ENCODE assay signal across 22 cellular contexts in the genomic region with DNA sequence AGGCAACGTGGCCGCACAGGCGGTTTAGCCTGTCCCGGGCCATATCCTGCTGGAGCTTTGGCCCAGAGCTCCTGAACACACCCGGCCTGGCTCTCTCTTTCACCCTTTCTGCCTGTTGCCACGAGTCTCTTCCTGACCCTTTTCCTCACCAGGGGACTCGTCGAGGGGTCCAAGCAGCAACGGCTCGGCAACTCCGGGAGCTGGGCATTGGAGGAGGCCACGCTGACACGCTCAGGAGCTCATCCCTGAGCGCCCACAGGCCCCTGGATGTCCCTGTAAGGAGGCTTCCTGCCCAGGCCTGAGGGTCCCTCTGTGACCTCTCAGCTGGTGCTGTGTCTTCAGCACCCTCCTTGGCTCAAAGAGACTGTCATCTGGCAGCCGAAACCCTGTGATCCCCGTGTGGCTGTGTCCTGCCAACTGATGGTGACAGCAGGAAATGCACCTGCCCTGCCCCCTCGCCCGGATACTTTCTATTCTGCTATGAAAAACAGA.
DNase-seq lines count a peak whose midpoint lies in the region; ATAC-seq and TF ChIP-seq lines count a peak whose summit lies in the region.
"Had no signal": no experiment of that assay in that cellular context is flagged by ENCODE, and none has a peak within 500 bp of the region (broad histone marks: within the 10 kb centered on the region; RNA-seq: fewer than 3 reads in every experiment).

No MANE protein-coding gene starts in this region.

- H2AFZ ChIP-seq in GM23338: no peak overlapping the region

- H3K4me1 Mint-ChIP-seq in activated naive CD4-positive, alpha-beta T cell treated with anti-CD3 and anti-CD28 coated beads for 36 hours (ENCODE audit: low read depth): peaks cover 4% of the 10 kb centered on the region
- H3K4me1 Mint-ChIP-seq in GM23338: no peaks in the 10 kb centered on the region; the same call in 2 of the 3 replicates
- H3K4me1 Mint-ChIP-seq: activated T-helper 17 cell treated with anti-CD3 and anti-CD28 coated beads, Interleukin-2, amount 50 U/mL, for 72 hours; WTC11 had no signal

- peaks cover 5% of the 10 kb centered on the region for H3K36me3 Mint-ChIP-seq in activated naive CD4-positive, alpha-beta T cell treated with anti-CD3 and anti-CD28 coated beads for 36 hours (ENCODE audit: low read depth)
- no peaks in the 10 kb centered on the region; the same call in 2 of the 3 replicates for H3K36me3 Mint-ChIP-seq in GM23338 (ENCODE audit: low read depth)

- H3K4me1 ChIP-seq in GM23338 (ENCODE audit: insufficient read depth) (no peaks in the 10 kb centered on the region; the same call in 1 of the 2 replicates), rectal smooth muscle tissue (ENCODE audit: control insufficient read depth, insufficient read depth, low read length) (peaks cover 2% of the 10 kb centered on the region), breast epithelium (no peaks in the 10 kb centered on the region)
- H3K4me1 ChIP-seq: pancreas, SJCRH30 had no signal

- H3K27ac Mint-ChIP-seq in activated naive CD4-positive, alpha-beta T cell treated with anti-CD3 and anti-CD28 coated beads for 36 hours: no peak overlapping the region
- peak overlapping the region; percentile 50; the same call in 1 of the 2 replicates for H3K27ac Mint-ChIP-seq in GM23338
- H3K27ac Mint-ChIP-seq: activated T-helper 17 cell treated with anti-CD3 and anti-CD28 coated beads, Interleukin-2, amount 50 U/mL, for 72 hours; T-helper 1 cell treated with Interleukin-12 subunit alpha and Interleukin-12 subunit beta and Interleukin-4 antibody, amounts not matched to agents 30 μg/mL and 1 μg/mL, for 36 hours; WTC11 had no signal

- no peak overlapping the region for H3K27ac ChIP-seq in GM23338 (ENCODE audit: low read depth)
- H3K27ac ChIP-seq in cingulate gyrus (ENCODE audit: low read depth, low read length): peak overlapping the region; percentile 83
- peak overlapping the region; percentile 14 for H3K27ac ChIP-seq in rectal smooth muscle tissue (ENCODE audit: low read depth, low read length)
- H3K27ac ChIP-seq in breast epithelium: no peak overlapping the region
- H3K27ac ChIP-seq: KMS-11, pancreas, SJCRH30, thoracic aorta had no signal

- TF ChIP-seq POLR2A in breast epithelium (IDR thresholded peaks at IDR 0.05): no peak

- CTCF ChIA-PET in activated naive CD4-positive, alpha-beta T cell treated with anti-CD3 and anti-CD28 coated beads for 36 hours (lab: Charles Lee): no interaction called here

- no peaks in the 10 kb centered on the region for H3K27me3 ChIP-seq in GM23338 (ENCODE audit: insufficient read depth)
- H3K27me3 ChIP-seq in rectal smooth muscle tissue (ENCODE audit: control insufficient read depth, insufficient read depth, low read length): peaks cover 3% of the 10 kb centered on the region
- no peaks in the 10 kb centered on the region for H3K27me3 ChIP-seq in breast epithelium
- H3K27me3 ChIP-seq: pancreas had no signal

- no peaks in the 10 kb centered on the region for H3K9me2 ChIP-seq in GM23338 (ENCODE audit: insufficient read depth)

- H3K9me3 ChIP-seq in breast epithelium: no peaks in the 10 kb centered on the region
- H3K9me3 ChIP-seq: pancreas, SJCRH30, thoracic aorta had no signal

- H3K4me3 ChIP-seq in GM23338 (no peak overlapping the region), rectal smooth muscle tissue (ENCODE audit: low read length) (no peak overlapping the region), breast epithelium (no peak overlapping the region)
- H3K4me3 ChIP-seq: pancreas, SJCRH30, thoracic aorta had no signal

- H3K4me3 Mint-ChIP-seq in activated naive CD4-positive, alpha-beta T cell treated with anti-CD3 and anti-CD28 coated beads for 36 hours: no peak overlapping the region
- H3K4me3 Mint-ChIP-seq in GM23338: no peak overlapping the region
- H3K4me3 Mint-ChIP-seq: activated T-helper 17 cell treated with anti-CD3 and anti-CD28 coated beads, Interleukin-2, amount 50 U/mL, for 72 hours; T-helper 1 cell treated with Interleukin-12 subunit alpha and Interleukin-12 subunit beta and Interleukin-4 antibody, amounts not matched to agents 30 μg/mL and 1 μg/mL, for 36 hours; WTC11 had no signal

- ATAC-seq in GM23338: peak; percentile 36; the same call in 1 of the 3 replicates
- ATAC-seq: activated T-helper 17 cell treated with anti-CD3 and anti-CD28 coated beads, Interleukin-2, amount 50 U/mL, for 72 hours; esophagus mucosa; pancreas had no signal

- peak; percentile 47 for DNase-seq in activated naive CD4-positive, alpha-beta T cell treated with anti-CD3 and anti-CD28 coated beads for 36 hours
- DNase-seq in activated naive CD4-positive, alpha-beta T cell treated with anti-CD3 and anti-CD28 coated beads, Interleukin-2, amount 50 U/mL, for 16 hours: no peak
- DNase-seq in GM23338 (ENCODE audit: low spot score): no peak
- no peak for DNase-seq in breast epithelium (ENCODE audit: low spot score in 2 of 2)
- DNase-seq in amygdala (lab: John Stamatoyannopoulos, UW): no peak
- no peak for DNase-seq in T-helper 9 cell
- DNase-seq: activated CD8-positive, alpha-beta memory T cell treated with anti-CD3 and anti-CD28 coated beads for 24 hours; C1 segment of cervical spinal cord; Calu3; central memory CD4-positive, alpha-beta T cell; effector CD8-positive, alpha-beta T cell; NCI-H187 treated with DMSO at 0.1 percent for 48 hours; pancreas; SJCRH30 had no signal

- no peak overlapping the region for H3K4me2 ChIP-seq in GM23338
- H3K4me2 ChIP-seq: KMS-11 had no signal

- no peaks in the 10 kb centered on the region for H3K79me2 ChIP-seq in GM23338 (replicated peaks; ENCODE audit: insufficient read depth)

- no peaks in the 10 kb centered on the region for H3K27me3 Mint-ChIP-seq in activated naive CD4-positive, alpha-beta T cell treated with anti-CD3 and anti-CD28 coated beads for 36 hours (ENCODE audit: low read depth)
- no peaks in the 10 kb centered on the region for H3K27me3 Mint-ChIP-seq in GM23338 (ENCODE audit: insufficient read depth, low read depth, poor library complexity)
- H3K27me3 Mint-ChIP-seq: activated T-helper 17 cell treated with anti-CD3 and anti-CD28 coated beads, Interleukin-2, amount 50 U/mL, for 72 hours had no signal

- H3K9ac ChIP-seq in rectal smooth muscle tissue (ENCODE audit: low read length): no peak overlapping the region
- H3K9ac ChIP-seq: KMS-11 had no signal

- H3F3A ChIP-seq in GM23338 (replicated peaks; ENCODE audit: low read depth): no peaks in the 10 kb centered on the region

- no peaks in the 10 kb centered on the region for H3K9me3 Mint-ChIP-seq in activated naive CD4-positive, alpha-beta T cell treated with anti-CD3 and anti-CD28 coated beads for 36 hours
- H3K9me3 Mint-ChIP-seq in GM23338: no peaks in the 10 kb centered on the region
- H3K9me3 Mint-ChIP-seq: activated T-helper 17 cell treated with anti-CD3 and anti-CD28 coated beads, Interleukin-2, amount 50 U/mL, for 72 hours; T-helper 1 cell treated with Interleukin-12 subunit alpha and Interleukin-12 subunit beta and Interleukin-4 antibody, amounts not matched to agents 30 μg/mL and 1 μg/mL, for 36 hours had no signal

- intact Hi-C loops in activated naive CD4-positive, alpha-beta T cell treated with anti-CD3 and anti-CD28 coated beads for 36 hours (cut with micrococcal nuclease): no loop called here
- intact Hi-C loops in breast epithelium (cut with DNase I; ENCODE audit: low total_unique reads): no loop called here

- H4K20me1 ChIP-seq in GM23338 (replicated peaks; ENCODE audit: insufficient read depth): no peaks in the 10 kb centered on the region; the same call in 1 of the 2 replicates

- TF ChIP-seq CTCF in GM23338 (conservative IDR thresholded peaks at IDR 0.05; ENCODE audit: low read depth in 2 of 2) (peak; percentile 13 to 21; a peak in 1 of 4 replicates), breast epithelium (IDR thresholded peaks at IDR 0.05) (no peak)

- H3K36me3 ChIP-seq in GM23338 (ENCODE audit: insufficient read depth) (no peaks in the 10 kb centered on the region; the same call in 1 of the 2 replicates), rectal smooth muscle tissue (ENCODE audit: control insufficient read depth, insufficient read depth, low read length) (no peaks in the 10 kb centered on the region), breast epithelium (no peaks in the 10 kb centered on the region)
- H3K36me3 ChIP-seq: pancreas, SJCRH30, thoracic aorta had no signal

TF ChIP-seq in GM23338, 12 proteins besides CTCF, POLR2A, EP300 and RAD21 (continues in another document):
- TF ChIP-seq JUNB (IDR thresholded peaks at IDR 0.05; ENCODE audit: unreplicated experiment) (no peak), REST (IDR thresholded peaks at IDR 0.05; ENCODE audit: unreplicated experiment) (no peak), NANOG (IDR thresholded peaks at IDR 0.05; ENCODE audit: borderline replicate concordance) (no peak), ZNF114 (CRISPR knock-in tag; IDR thresholded peaks at IDR 0.05) (no peak), ZNF331 (CRISPR knock-in tag; IDR thresholded peaks at IDR 0.05; ENCODE audit: low read depth) (no peak), EZH2 (IDR thresholded peaks at IDR 0.05; ENCODE audit: low read depth, unreplicated experiment) (no peak), EZH2phosphoT487 (IDR thresholded peaks at IDR 0.05; ENCODE audit: unreplicated experiment) (no peak)

Comparison
In these comparisons a context has a peak if more than half of its experiments do, and no peak if none do; other contexts are left out.
1. H3K27ac ChIP-seq: peak in cingulate gyrus (single experiment) and rectal smooth muscle tissue (single experiment); none in GM23338 (single experiment) and breast epithelium (0 of 2).
2. CTCF ChIP-seq: peak in GM23338 (2 of 2); none in breast epithelium (0 of 3).